ENCODE assay signal across 1 cellular context in the genomic region with DNA sequence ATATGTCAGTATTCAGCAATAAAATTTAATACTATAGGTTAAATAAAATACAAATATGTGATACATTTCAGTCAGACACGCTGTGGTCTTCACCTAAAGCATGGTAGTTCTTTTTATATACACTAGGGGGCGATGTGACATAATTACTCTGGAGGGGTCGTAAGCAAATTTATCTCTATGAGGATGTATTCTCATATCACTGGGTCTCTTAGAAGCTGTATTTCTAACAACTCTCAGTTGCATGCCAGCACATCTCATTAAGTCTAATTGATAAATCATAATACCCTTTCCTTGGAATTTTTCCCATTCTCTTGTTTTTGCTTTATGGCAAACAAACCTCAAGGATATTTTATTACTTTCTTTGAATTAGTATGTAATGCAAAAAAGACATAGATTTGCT.
TF ChIP-seq lines count a peak whose summit lies in the region.

No MANE protein-coding gene starts in this region.

TF ChIP-seq in K562, 482 proteins besides CTCF, POLR2A, EP300 and RAD21 (continued from another document):
- TF ChIP-seq, protein P1, sequence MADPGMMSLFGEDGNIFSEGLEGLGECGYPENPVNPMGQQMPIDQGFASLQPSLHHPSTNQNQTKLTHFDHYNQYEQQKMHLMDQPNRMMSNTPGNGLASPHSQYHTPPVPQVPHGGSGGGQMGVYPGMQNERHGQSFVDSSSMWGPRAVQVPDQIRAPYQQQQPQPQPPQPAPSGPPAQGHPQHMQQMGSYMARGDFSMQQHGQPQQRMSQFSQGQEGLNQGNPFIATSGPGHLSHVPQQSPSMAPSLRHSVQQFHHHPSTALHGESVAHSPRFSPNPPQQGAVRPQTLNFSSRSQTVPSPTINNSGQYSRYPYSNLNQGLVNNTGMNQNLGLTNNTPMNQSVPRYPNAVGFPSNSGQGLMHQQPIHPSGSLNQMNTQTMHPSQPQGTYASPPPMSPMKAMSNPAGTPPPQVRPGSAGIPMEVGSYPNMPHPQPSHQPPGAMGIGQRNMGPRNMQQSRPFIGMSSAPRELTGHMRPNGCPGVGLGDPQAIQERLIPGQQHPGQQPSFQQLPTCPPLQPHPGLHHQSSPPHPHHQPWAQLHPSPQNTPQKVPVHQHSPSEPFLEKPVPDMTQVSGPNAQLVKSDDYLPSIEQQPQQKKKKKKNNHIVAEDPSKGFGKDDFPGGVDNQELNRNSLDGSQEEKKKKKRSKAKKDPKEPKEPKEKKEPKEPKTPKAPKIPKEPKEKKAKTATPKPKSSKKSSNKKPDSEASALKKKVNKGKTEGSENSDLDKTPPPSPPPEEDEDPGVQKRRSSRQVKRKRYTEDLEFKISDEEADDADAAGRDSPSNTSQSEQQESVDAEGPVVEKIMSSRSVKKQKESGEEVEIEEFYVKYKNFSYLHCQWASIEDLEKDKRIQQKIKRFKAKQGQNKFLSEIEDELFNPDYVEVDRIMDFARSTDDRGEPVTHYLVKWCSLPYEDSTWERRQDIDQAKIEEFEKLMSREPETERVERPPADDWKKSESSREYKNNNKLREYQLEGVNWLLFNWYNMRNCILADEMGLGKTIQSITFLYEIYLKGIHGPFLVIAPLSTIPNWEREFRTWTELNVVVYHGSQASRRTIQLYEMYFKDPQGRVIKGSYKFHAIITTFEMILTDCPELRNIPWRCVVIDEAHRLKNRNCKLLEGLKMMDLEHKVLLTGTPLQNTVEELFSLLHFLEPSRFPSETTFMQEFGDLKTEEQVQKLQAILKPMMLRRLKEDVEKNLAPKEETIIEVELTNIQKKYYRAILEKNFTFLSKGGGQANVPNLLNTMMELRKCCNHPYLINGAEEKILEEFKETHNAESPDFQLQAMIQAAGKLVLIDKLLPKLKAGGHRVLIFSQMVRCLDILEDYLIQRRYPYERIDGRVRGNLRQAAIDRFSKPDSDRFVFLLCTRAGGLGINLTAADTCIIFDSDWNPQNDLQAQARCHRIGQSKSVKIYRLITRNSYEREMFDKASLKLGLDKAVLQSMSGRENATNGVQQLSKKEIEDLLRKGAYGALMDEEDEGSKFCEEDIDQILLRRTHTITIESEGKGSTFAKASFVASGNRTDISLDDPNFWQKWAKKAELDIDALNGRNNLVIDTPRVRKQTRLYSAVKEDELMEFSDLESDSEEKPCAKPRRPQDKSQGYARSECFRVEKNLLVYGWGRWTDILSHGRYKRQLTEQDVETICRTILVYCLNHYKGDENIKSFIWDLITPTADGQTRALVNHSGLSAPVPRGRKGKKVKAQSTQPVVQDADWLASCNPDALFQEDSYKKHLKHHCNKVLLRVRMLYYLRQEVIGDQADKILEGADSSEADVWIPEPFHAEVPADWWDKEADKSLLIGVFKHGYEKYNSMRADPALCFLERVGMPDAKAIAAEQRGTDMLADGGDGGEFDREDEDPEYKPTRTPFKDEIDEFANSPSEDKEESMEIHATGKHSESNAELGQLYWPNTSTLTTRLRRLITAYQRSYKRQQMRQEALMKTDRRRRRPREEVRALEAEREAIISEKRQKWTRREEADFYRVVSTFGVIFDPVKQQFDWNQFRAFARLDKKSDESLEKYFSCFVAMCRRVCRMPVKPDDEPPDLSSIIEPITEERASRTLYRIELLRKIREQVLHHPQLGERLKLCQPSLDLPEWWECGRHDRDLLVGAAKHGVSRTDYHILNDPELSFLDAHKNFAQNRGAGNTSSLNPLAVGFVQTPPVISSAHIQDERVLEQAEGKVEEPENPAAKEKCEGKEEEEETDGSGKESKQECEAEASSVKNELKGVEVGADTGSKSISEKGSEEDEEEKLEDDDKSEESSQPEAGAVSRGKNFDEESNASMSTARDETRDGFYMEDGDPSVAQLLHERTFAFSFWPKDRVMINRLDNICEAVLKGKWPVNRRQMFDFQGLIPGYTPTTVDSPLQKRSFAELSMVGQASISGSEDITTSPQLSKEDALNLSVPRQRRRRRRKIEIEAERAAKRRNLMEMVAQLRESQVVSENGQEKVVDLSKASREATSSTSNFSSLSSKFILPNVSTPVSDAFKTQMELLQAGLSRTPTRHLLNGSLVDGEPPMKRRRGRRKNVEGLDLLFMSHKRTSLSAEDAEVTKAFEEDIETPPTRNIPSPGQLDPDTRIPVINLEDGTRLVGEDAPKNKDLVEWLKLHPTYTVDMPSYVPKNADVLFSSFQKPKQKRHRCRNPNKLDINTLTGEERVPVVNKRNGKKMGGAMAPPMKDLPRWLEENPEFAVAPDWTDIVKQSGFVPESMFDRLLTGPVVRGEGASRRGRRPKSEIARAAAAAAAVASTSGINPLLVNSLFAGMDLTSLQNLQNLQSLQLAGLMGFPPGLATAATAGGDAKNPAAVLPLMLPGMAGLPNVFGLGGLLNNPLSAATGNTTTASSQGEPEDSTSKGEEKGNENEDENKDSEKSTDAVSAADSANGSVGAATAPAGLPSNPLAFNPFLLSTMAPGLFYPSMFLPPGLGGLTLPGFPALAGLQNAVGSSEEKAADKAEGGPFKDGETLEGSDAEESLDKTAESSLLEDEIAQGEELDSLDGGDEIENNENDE (IDR thresholded peaks at IDR 0.05; ENCODE audit: low read depth, low read length): no peak
- no peak for TF ChIP-seq ZNF239 (CRISPR knock-in tag; IDR thresholded peaks at IDR 0.05)
- TF ChIP-seq HES1 (IDR thresholded peaks at IDR 0.05; ENCODE audit: low read depth): no peak
- TF ChIP-seq CBFA2T3 (IDR thresholded peaks at IDR 0.05): no peak
- no peak for TF ChIP-seq CBX3 (IDR thresholded peaks at IDR 0.05; ENCODE audit: borderline replicate concordance in 1 of 2, low read length in 2 of 2)
- TF ChIP-seq, protein P2, sequence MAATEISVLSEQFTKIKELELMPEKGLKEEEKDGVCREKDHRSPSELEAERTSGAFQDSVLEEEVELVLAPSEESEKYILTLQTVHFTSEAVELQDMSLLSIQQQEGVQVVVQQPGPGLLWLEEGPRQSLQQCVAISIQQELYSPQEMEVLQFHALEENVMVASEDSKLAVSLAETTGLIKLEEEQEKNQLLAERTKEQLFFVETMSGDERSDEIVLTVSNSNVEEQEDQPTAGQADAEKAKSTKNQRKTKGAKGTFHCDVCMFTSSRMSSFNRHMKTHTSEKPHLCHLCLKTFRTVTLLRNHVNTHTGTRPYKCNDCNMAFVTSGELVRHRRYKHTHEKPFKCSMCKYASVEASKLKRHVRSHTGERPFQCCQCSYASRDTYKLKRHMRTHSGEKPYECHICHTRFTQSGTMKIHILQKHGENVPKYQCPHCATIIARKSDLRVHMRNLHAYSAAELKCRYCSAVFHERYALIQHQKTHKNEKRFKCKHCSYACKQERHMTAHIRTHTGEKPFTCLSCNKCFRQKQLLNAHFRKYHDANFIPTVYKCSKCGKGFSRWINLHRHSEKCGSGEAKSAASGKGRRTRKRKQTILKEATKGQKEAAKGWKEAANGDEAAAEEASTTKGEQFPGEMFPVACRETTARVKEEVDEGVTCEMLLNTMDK (IDR thresholded peaks at IDR 0.05; ENCODE audit: borderline replicate concordance, insufficient read depth, low read depth, low read length, poor library complexity, severe bottlenecking): no peak
- TF ChIP-seq ZNF655 (CRISPR knock-in tag; IDR thresholded peaks at IDR 0.05): no peak
- TF ChIP-seq SRSF9 (IDR thresholded peaks at IDR 0.05; ENCODE audit: borderline replicate concordance, low read depth, low read length): no peak
- TF ChIP-seq ZNF740 (CRISPR knock-in tag; IDR thresholded peaks at IDR 0.05): no peak
- TF ChIP-seq ZNF740 (tag; IDR thresholded peaks at IDR 0.05): no peak
- no peak for TF ChIP-seq MEIS2 (IDR thresholded peaks at IDR 0.05; ENCODE audit: partially characterized antibody)
- TF ChIP-seq NFXL1 (CRISPR knock-in tag; IDR thresholded peaks at IDR 0.05): no peak
